In the genomic region with DNA sequence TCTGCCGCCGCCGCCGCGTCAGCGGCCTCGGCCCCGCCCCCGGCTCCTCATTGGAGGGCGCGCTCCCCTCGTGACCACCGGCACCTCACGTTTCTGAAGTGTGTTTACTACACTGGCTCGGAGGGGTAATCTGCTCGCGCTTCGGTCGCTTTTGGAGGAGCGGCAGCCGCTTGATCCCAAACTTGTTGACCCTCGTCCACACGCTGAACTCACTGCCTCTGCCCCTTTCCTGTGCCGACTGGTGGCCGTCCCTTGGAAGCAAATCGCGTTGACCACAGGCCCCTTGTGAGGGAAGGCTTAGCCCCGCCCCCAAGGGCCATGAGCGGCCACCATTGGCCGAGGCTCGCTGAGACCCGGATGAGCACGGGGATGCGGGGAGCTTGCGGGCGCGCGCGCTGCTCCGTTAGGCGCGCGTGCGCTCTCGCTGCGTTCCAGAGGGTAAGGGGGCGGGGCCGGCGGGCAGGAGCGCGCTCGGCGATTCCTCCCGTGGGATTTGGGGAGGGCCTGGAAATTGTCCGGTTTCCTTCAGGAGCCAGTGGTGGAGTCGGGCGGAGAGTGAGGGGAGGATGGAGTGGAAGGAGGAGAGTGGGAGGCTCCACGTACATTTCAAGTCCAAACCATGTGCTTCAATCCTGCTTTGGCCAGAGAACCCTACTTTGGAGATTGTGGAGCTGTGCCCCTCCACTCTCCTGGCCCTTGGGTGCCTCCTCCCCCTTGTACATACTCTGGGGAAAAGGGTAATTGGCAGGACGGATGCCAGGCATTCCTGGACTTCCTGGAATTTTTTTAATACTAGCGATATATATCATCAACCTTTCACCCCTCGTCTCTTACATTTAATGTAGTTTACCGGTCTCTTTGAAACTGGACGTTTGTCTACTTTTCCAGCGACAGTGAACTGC, we compare ENCODE assay signal across 8 cellular contexts. TPM values are rescaled to one million over a fixed set of nuclear protein-coding genes. Genes with fewer than 3 reads are reported as not detected.
DNase-seq lines count a peak whose midpoint lies in the region; ATAC-seq and TF ChIP-seq lines count a peak whose summit lies in the region.

A gene (minus strand): TSS at position 3 of the 902 bp plus-strand sequence. CDS start 588 bp downstream, outside the sequence.

- H3K9me3 Mint-ChIP-seq in natural killer cell, result no peaks in the 10 kb centered on the region
- peaks cover 2 to 8% of the 10 kb centered on the region in 2 donors for H3K9me3 Mint-ChIP-seq in stimulated activated naive B cell treated with anti-CD40 and anti-IgM and Interleukin-4, amounts not matched to agents 10 μg/mL and 1 μg/mL and 100 μg/mL, for 72 hours

- peak; percentile 76 to 95 (median 85) for ATAC-seq in natural killer cell
- ATAC-seq in stimulated activated naive B cell treated with anti-CD40 and anti-IgM and Interleukin-4, amounts not matched to agents 10 μg/mL and 1 μg/mL and 100 μg/mL, for 72 hours (replicated peaks), result peak; percentile 88 to 92

- H3K9ac ChIP-seq in GM23248, result peak within 1 kb of the TSS; percentile 92

- no peak within 1 kb of the TSS for H3K27ac Mint-ChIP-seq in natural killer cell
- H3K27ac Mint-ChIP-seq in stimulated activated naive B cell treated with anti-CD40 and anti-IgM and Interleukin-4, amounts not matched to agents 10 μg/mL and 1 μg/mL and 100 μg/mL, for 72 hours, result no peak within 1 kb of the TSS

- H3K9me2 ChIP-seq in GM23248 (ENCODE audit: insufficient read depth), result no peaks in the 10 kb centered on the region

- in situ Hi-C loops in GM23248 (cut with MboI), result no loop called here

- H3F3A ChIP-seq in GM23248 (ENCODE audit: insufficient read depth), result peaks cover 22% of the 10 kb centered on the region

- peaks cover 19% of the 10 kb centered on the region for H3K4me1 ChIP-seq in GM23248 (ENCODE audit: insufficient read depth)

- peaks cover 22% of the 10 kb centered on the region for H3K79me2 ChIP-seq in GM23248 (ENCODE audit: insufficient read depth)

- no peaks in the 10 kb centered on the region for H3K36me3 Mint-ChIP-seq in natural killer cell
- peaks cover 0 to 6% of the 10 kb centered on the region in 2 donors for H3K36me3 Mint-ChIP-seq in stimulated activated naive B cell treated with anti-CD40 and anti-IgM and Interleukin-4, amounts not matched to agents 10 μg/mL and 1 μg/mL and 100 μg/mL, for 72 hours

- no peaks in the 10 kb centered on the region for H3K9me3 ChIP-seq in GM23248 (ENCODE audit: low read depth)

- no peaks in the 10 kb centered on the region for H3K36me3 ChIP-seq in GM23248 (ENCODE audit: low read depth)

- H3K4me1 Mint-ChIP-seq in natural killer cell, result peaks cover 15 to 17% of the 10 kb centered on the region in 2 donors
- peaks cover 2 to 8% of the 10 kb centered on the region in 2 donors for H3K4me1 Mint-ChIP-seq in stimulated activated naive B cell treated with anti-CD40 and anti-IgM and Interleukin-4, amounts not matched to agents 10 μg/mL and 1 μg/mL and 100 μg/mL, for 72 hours

- no peak for TF ChIP-seq CTCF in fibroblast of the aortic adventitia (IDR thresholded peaks at IDR 0.05; ENCODE audit: insufficient read depth, low read length)
- no peak for TF ChIP-seq CTCF in natural killer cell (IDR thresholded peaks at IDR 0.05)

- DNase-seq in DMS153 treated with DMSO at 0.1 percent for 48 hours (lab: John Stamatoyannopoulos, UW; ENCODE audit: unreplicated experiment) (peak; percentile 91), GM23248 (peak; percentile 99), LoVo (ENCODE audit: low spot score) (peak; percentile 99), SHP77 treated with DMSO at 0.1 percent for 48 hours (lab: John Stamatoyannopoulos, UW) (peak; percentile 83), fibroblast of the aortic adventitia (ENCODE audit: low read depth) (peak; percentile 95), natural killer cell (peak; percentile 96)
- peak; percentile 89 for DNase-seq in activated effector memory CD4-positive, alpha-beta T cell treated with Interleukin-2 at 50 U/mL for 16 hours
- peak; percentile 90 for DNase-seq in stimulated activated naive B cell treated with anti-CD40 and anti-IgM and Interleukin-4, amounts not matched to agents 10 μg/mL and 1 μg/mL and 100 μg/mL, for 72 hours

- peaks cover 6% of the 10 kb centered on the region in 2 donors for H3K27me3 Mint-ChIP-seq in natural killer cell (ENCODE audit: low read depth in 2 of 2)
- H3K27me3 Mint-ChIP-seq in stimulated activated naive B cell treated with anti-CD40 and anti-IgM and Interleukin-4, amounts not matched to agents 10 μg/mL and 1 μg/mL and 100 μg/mL, for 72 hours, result peaks cover 16 to 19% of the 10 kb centered on the region in 2 donors

- WGBS in GM23248 (ENCODE audit: low coverage in 1 of 2, low lambda C conversion rate in 2 of 2, missing lambda C conversion rate in 2 of 2), 2 experiments, result 0 to 1% methylated on average over 57 to 62 of the region's 64 CpGs

- H3K4me2 ChIP-seq in GM23248 (ENCODE audit: unreplicated experiment), result peak within 1 kb of the TSS; percentile 85

- no peak within 1 kb of the TSS for H3K4me3 Mint-ChIP-seq in natural killer cell
- no peak within 1 kb of the TSS for H3K4me3 Mint-ChIP-seq in stimulated activated naive B cell treated with anti-CD40 and anti-IgM and Interleukin-4, amounts not matched to agents 10 μg/mL and 1 μg/mL and 100 μg/mL, for 72 hours

- H2AFZ ChIP-seq in GM23248, result peak within 1 kb of the TSS; percentile 94

- peak within 1 kb of the TSS; percentile 91 for H3K27ac ChIP-seq in GM23248

- H3K27me3 ChIP-seq in GM23248 (replicated peaks; ENCODE audit: insufficient read depth), result no peaks in the 10 kb centered on the region

- H3K4me3 ChIP-seq in GM23248 (peak within 1 kb of the TSS; percentile 85), fibroblast of the aortic adventitia (ENCODE audit: low read depth, low read length) (peak within 1 kb of the TSS; percentile 92)

- intact Hi-C loops in natural killer cell (cut with micrococcal nuclease), result loop anchor here (1.0 to 10.0 kb wide), 4 partner anchors 66 to 137 kb away; a partner anchor contains a TSS

- no peaks in the 10 kb centered on the region for H4K20me1 ChIP-seq in GM23248 (ENCODE audit: insufficient read depth)

RNA-seq across cellular contexts. Expression of the gene that starts here (rescaled TPM):
- total RNA-seq in GM23248 (2014; rRNA removed; shearing (Covaris generic)), result 8.1 and 14.8 TPM in 2 replicates
- polyA plus RNA-seq in GM23248 (2016; fragmentation: Nextera tagmentation; extraction: Ambion mirVana), result 13.6 and 14.3 TPM in 2 replicates
- total RNA-seq in fibroblast of the aortic adventitia (ENCODE audit: low replicate concordance) (16.1 and 19.2 TPM in 2 replicates), natural killer cell (100 to 1,000 TPM in 2 of 3 donors, 10 to 100 TPM in 1; 71.1 to 124 (median 115) TPM)

Comparison
In these comparisons a context has a peak if more than half of its experiments do, and no peak if none do; other contexts are left out.
1. Peak in every context shown above with its lines: DNase-seq, ATAC-seq, H3K4me3 ChIP-seq and H3K27ac ChIP-seq.